Comparison of ENCODE assay signal across 7 cellular contexts in genomic region chr2:227406177-227407031, GRCh38. TPM values are rescaled to one million over a fixed set of nuclear protein-coding genes. Genes with fewer than 3 reads are reported as not detected.
A peak's percentile ranks its signal among the peaks of the same experiment; 100 is the strongest.
DNase-seq lines count a peak whose midpoint lies in the region; ATAC-seq and TF ChIP-seq lines count a peak whose summit lies in the region.

No MANE protein-coding gene starts in this region.

- H3K9ac ChIP-seq in parathyroid adenoma, result no peak overlapping the region

- ATAC-seq in HG02763 (IDR thresholded peaks at IDR 0.05; ENCODE audit: unreplicated experiment) (peak; percentile 49), HG03097 (IDR thresholded peaks at IDR 0.05; ENCODE audit: low FRiP score, unreplicated experiment) (no peak)

- WGBS in adipose tissue, 3 donors, result 3 to 6% (median 5%) methylated on average over 7 of the region's 7 CpGs

- TF ChIP-seq CTCF in GM10248 (IDR thresholded peaks at IDR 0.05; ENCODE audit: control extremely low read depth, extremely low read depth, low read depth, missing control alignments) (peak; percentile 84), cardiac muscle cell (IDR thresholded peaks at IDR 0.05; ENCODE audit: low read depth, low read length) (peak; percentile 76), parathyroid adenoma (IDR thresholded peaks at IDR 0.05) (peak; percentile 65)

- POLR2A ChIA-PET in GM10248 (lab: Yijun Ruan, JAX), result no interaction called here

- H3K27me3 ChIP-seq in cardiac muscle cell (no peaks in the 10 kb centered on the region), parathyroid adenoma (ENCODE audit: control insufficient read depth, insufficient read depth, low read length) (no peaks in the 10 kb centered on the region)

- no peaks in the 10 kb centered on the region for H3K9me3 ChIP-seq in cardiac muscle cell (ENCODE audit: low read depth)
- H3K9me3 ChIP-seq in parathyroid adenoma (ENCODE audit: control insufficient read depth, low read length), result no peaks in the 10 kb centered on the region

- H3K4me3 ChIP-seq in cardiac muscle cell (no peak overlapping the region), parathyroid adenoma (ENCODE audit: low read depth, low read length) (no peak overlapping the region)

- H3K4me2 ChIP-seq in parathyroid adenoma (ENCODE audit: low read length), result no peak overlapping the region

- no peaks in the 10 kb centered on the region for H3K79me2 ChIP-seq in parathyroid adenoma

- DNase-seq in GM10248 (ENCODE audit: extremely low spot score), result peak; percentile 53
- peak; percentile 93 for DNase-seq in NCI-H2196 (lab: John Stamatoyannopoulos, UW; ENCODE audit: unreplicated experiment)
- peak; percentile 96 to 99 for DNase-seq in cardiac muscle cell (ENCODE audit: low read depth in 1 of 2, low spot score in 1 of 2)

- H2AFZ ChIP-seq in parathyroid adenoma, result peak overlapping the region; percentile 16

- peaks cover 5% of the 10 kb centered on the region for H3K4me1 ChIP-seq in cardiac muscle cell (ENCODE audit: low read depth)
- H3K4me1 ChIP-seq in parathyroid adenoma, result no peaks in the 10 kb centered on the region

- peak overlapping the region; percentile 72 for H3K27ac ChIP-seq in adipose tissue (ENCODE audit: low read depth, low read length)
- H3K27ac ChIP-seq in cardiac muscle cell, result peak overlapping the region; percentile 68
- H3K27ac ChIP-seq in parathyroid adenoma, result peak overlapping the region; percentile 0

- H3K36me3 ChIP-seq in cardiac muscle cell, result no peaks in the 10 kb centered on the region
- no peaks in the 10 kb centered on the region for H3K36me3 ChIP-seq in parathyroid adenoma (ENCODE audit: control insufficient read depth, insufficient read depth, low read length)

- CTCF ChIA-PET in GM10248 (lab: Yijun Ruan, JAX), result interaction anchor here (0.6 to 3.3 kb wide), 23 partner anchors 9 to 403 kb away, joined by 3 to 39 read pairs (median 4); partner anchors contain the start of genes AGFG1, SCYGR1 and TM4SF20

RNA-seq across cellular contexts. Expression of gene SCYGR1, which starts 18.7 kb away (rescaled TPM):
- polyA plus RNA-seq in adipose tissue (not detected), cardiac muscle cell (not detected in 2 replicates)
- not detected in 2 replicates for total RNA-seq in cardiac muscle cell

RNA-seq across cellular contexts. Expression of gene TM4SF20, which starts 27.3 kb away (rescaled TPM):
- polyA plus RNA-seq in adipose tissue, result under 1 TPM; 0.05 to 0.22 (median 0.12) TPM
- not detected in 2 replicates for total RNA-seq in cardiac muscle cell
- polyA plus RNA-seq in cardiac muscle cell, result 0.19 TPM in 1 of 2 replicates, not detected in the other

Comparison
In these comparisons a context has a peak if more than half of its experiments do, and no peak if none do; other contexts are left out.
1. H3K27ac ChIP-seq: peak in every context shown above with its lines; median percentile 72 in adipose tissue; 68 in cardiac muscle cell; 0 in parathyroid adenoma.